Comparison of ENCODE assay signal across 8 cellular contexts in the genomic region with DNA sequence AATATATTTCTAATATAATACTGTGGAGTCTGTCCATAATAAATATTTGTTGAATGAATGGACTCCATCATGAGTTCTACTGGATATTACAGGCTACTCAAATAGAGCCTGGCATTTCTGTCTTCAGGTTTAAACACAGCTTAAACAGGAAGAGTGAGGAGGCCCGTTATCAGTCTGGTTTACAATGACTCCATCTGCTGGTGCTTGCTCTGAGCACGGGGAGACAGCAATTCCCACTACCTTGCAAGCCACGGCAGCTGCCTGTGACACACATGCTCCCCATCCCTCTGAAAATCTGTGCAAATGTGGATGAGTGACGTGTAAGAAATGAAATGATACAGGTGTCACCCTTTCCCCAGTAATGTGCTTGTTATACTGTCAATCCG.
DNase-seq lines count a peak whose midpoint lies in the region; ATAC-seq and TF ChIP-seq lines count a peak whose summit lies in the region.

No MANE protein-coding gene starts in this region.

- H3K4me1 ChIP-seq in BE2C (peaks cover 2% of the 10 kb centered on the region; the same call in 1 of the 2 replicates), IMR-90 (ENCODE audit: control insufficient read depth, insufficient read depth, low read length) (no peaks in the 10 kb centered on the region)

- H3K14ac ChIP-seq in IMR-90 (replicated peaks; ENCODE audit: low read depth, low read length) = no peak overlapping the region

- no peak overlapping the region for H2BK20ac ChIP-seq in IMR-90 (ENCODE audit: low read depth, low read length)

- H3K18ac ChIP-seq in IMR-90 (ENCODE audit: low read depth, low read length) = no peak overlapping the region

- CTCF ChIA-PET in IMR-90 (lab: Yijun Ruan, JAX) = interaction anchor here (0.6 to 2.5 kb wide), 18 partner anchors 8 to 117 kb away, joined by 3 to 17 read pairs (median 4); no protein-coding TSS in a partner anchor

- H3K56ac ChIP-seq in IMR-90 (ENCODE audit: extremely low read depth, insufficient read depth, low read length) = no peak overlapping the region

- TF ChIP-seq CTCF in BE2C (IDR thresholded peaks at IDR 0.05; ENCODE audit: low read depth, low read length) (peak; percentile 56), IMR-90 (conservative IDR thresholded peaks at IDR 0.05; ENCODE audit: low read depth, low read length) (peak; percentile 34), astrocyte of the spinal cord (IDR thresholded peaks at IDR 0.05; ENCODE audit: low read depth, low read length) (peak; percentile 48)

- no peak overlapping the region for H2BK5ac ChIP-seq in IMR-90 (ENCODE audit: low read depth, low read length, poor library complexity, severe bottlenecking)

- H3K9me1 ChIP-seq in IMR-90 (ENCODE audit: insufficient read depth, low read length) = no peaks in the 10 kb centered on the region; the same call in 1 of the 2 replicates

- no peak overlapping the region for H2AFZ ChIP-seq in IMR-90 (replicated peaks; ENCODE audit: low read length, poor library complexity)

- no peak overlapping the region for H2AK5ac ChIP-seq in IMR-90 (ENCODE audit: low read depth, low read length)

- no peak overlapping the region for H4K91ac ChIP-seq in IMR-90 (ENCODE audit: insufficient read depth, low read depth, low read length)

- H3K27me3 ChIP-seq in BE2C (no peaks in the 10 kb centered on the region), IMR-90 (ENCODE audit: control insufficient read depth, insufficient read depth, low read length) (no peaks in the 10 kb centered on the region)

- H4K8ac ChIP-seq in IMR-90 (ENCODE audit: low read depth in 2 of 2, low read length in 2 of 2) = no peak overlapping the region

- no peak overlapping the region for H3K9ac ChIP-seq in IMR-90 (ENCODE audit: low read depth, low read length)

- in situ Hi-C loops in IMR-90 (cut with MboI; ENCODE audit: low sequenced_read_pairs) = no loop called here
- in situ Hi-C loops in astrocyte of the spinal cord (cut with HindIII; ENCODE audit: low sequenced_read_pairs) = no loop called here

- no peak overlapping the region for H2BK120ac ChIP-seq in IMR-90 (ENCODE audit: low read depth, low read length)

- DNase-seq in BE2C (peak; percentile 42), IMR-90 (peak; percentile 59), astrocyte of the spinal cord (ENCODE audit: low read depth, low spot score) (peak; percentile 39), kidney glomerular epithelial cell (lab: John Stamatoyannopoulos, UW) (peak; percentile 1), LoVo (ENCODE audit: low spot score) (no peak), AML-193 (lab: John Stamatoyannopoulos, UW) (no peak)

- ATAC-seq in IMR-90 (ENCODE audit: low read depth) = peak; percentile 77
- no peak for ATAC-seq in HG02840 (IDR thresholded peaks at IDR 0.05; ENCODE audit: low FRiP score, unreplicated experiment)
- no peak for ATAC-seq in HG02852 (IDR thresholded peaks at IDR 0.05; ENCODE audit: unreplicated experiment)

- no peak overlapping the region for H4K5ac ChIP-seq in IMR-90 (ENCODE audit: low read depth, low read length)

- H2AK9ac ChIP-seq in IMR-90 (replicated peaks; ENCODE audit: low read depth, low read length, poor library complexity) = no peak overlapping the region

- intact Hi-C loops in IMR-90 (cut with micrococcal nuclease) = loop anchor here (1.0 to 2.0 kb wide), 5 partner anchors 93 to 555 kb away; no protein-coding TSS in a partner anchor

- POLR2A ChIA-PET in IMR-90 (lab: Charles Lee; ENCODE audit: unreplicated experiment) = no interaction called here

- H3K36me3 ChIP-seq in BE2C (no peaks in the 10 kb centered on the region), IMR-90 (ENCODE audit: control insufficient read depth, insufficient read depth, low read length) (peaks cover 3% of the 10 kb centered on the region)

- H4K20me1 ChIP-seq in IMR-90 (ENCODE audit: insufficient read depth, low read length) = no peaks in the 10 kb centered on the region

- no peak for TF ChIP-seq POLR2A in IMR-90 (IDR thresholded peaks at IDR 0.05; ENCODE audit: low read depth, low read length)

- H2BK15ac ChIP-seq in IMR-90 (ENCODE audit: low read depth, low read length) = no peak overlapping the region

- no CpG with 5 or more reads among the region's 5 CpGs for WGBS in IMR-90 (ENCODE audit: extremely low coverage in 2 of 2, insufficient read length in 1 of 2), 2 experiments

- H3K9me3 ChIP-seq in BE2C = no peaks in the 10 kb centered on the region
- no peaks in the 10 kb centered on the region for H3K9me3 ChIP-seq in IMR-90 (ENCODE audit: control insufficient read depth, insufficient read depth, low read length)

- no peak overlapping the region for H3K27ac ChIP-seq in IMR-90 (ENCODE audit: insufficient read depth, low read length)

- dilution Hi-C loops in IMR-90 (cut with HindIII; ENCODE audit: low sequenced_read_pairs, unreplicated experiment) = no loop called here

- no TSS peak for BruUV-seq in IMR-90 (replicated peaks; lab: Mats Ljungman, UMichigan)

- H3K4me3 ChIP-seq in BE2C (ENCODE audit: low read depth, low read length) (no peak overlapping the region), IMR-90 (ENCODE audit: insufficient read depth, low read depth, low read length) (no peak overlapping the region), astrocyte of the spinal cord (ENCODE audit: low read depth, low read length) (no peak overlapping the region)

- no peak overlapping the region for H3K23ac ChIP-seq in IMR-90 (ENCODE audit: low read depth, low read length)

- TF ChIP-seq RAD21 in IMR-90 (IDR thresholded peaks at IDR 0.05; ENCODE audit: low read length) = peak; percentile 31; the same call in 1 of the 2 replicates

- no peak overlapping the region for H3K4ac ChIP-seq in IMR-90 (ENCODE audit: low read depth, low read length)

- H3K4me2 ChIP-seq in IMR-90 (ENCODE audit: low read depth, low read length) = no peak overlapping the region

- H3K79me1 ChIP-seq in IMR-90 (ENCODE audit: low read depth in 1 of 2, low read length in 2 of 2) = no peaks in the 10 kb centered on the region

TF ChIP-seq in IMR-90, 13 proteins besides CTCF, POLR2A, EP300 and RAD21:
- TF ChIP-seq RCOR1 (IDR thresholded peaks at IDR 0.05; ENCODE audit: insufficient replicate concordance, low read length) (no peak), SMC3 (IDR thresholded peaks at IDR 0.05; ENCODE audit: low read depth, low read length) (0 out of 2 replicates have a peak, but pooled peaks have one; percentile 18)
TF ChIP-seq in IMR-90: peak in this region for 1.

Comparison
In these comparisons a context has a peak if more than half of its experiments do, and no peak if none do; other contexts are left out.
1. DNase-seq: peak in BE2C (single experiment), IMR-90 (single experiment), astrocyte of the spinal cord (single experiment) and kidney glomerular epithelial cell (single experiment); none in LoVo (single experiment) and AML-193 (0 of 2).
2. Peak in every context shown above with its lines, with median percentiles within 50 percentile points of each other: CTCF ChIP-seq.